In the genomic region with DNA sequence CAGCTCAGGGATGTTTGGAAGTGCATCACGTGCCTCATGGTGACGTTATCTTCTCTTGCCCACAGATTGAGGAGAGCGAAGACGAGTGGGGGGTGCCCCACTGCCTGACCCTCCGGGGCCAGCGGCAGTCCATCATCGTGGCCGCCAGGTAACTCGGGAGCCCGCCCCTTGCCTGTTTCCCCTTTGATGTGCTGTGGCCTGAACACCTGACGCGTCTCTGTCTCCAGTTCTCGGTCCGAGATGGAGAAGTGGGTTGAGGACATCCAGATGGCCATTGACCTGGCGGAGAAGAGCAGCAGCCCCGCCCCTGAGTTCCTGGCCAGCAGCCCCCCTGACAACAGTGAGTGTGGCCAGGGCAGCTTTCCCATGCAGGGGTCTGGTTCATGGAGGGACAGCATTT, we compare ENCODE assay signal across 22 cellular contexts.
"Had no signal": no experiment of that assay in that cellular context is flagged by ENCODE, and none has a peak within 500 bp of the region (broad histone marks: within the 10 kb centered on the region; RNA-seq: fewer than 3 reads in every experiment).

No MANE protein-coding gene starts in this region.

- H3K36me3 ChIP-seq: thoracic aorta, transverse colon had no signal

- DNase-seq: effector CD4-positive, alpha-beta T cell; endodermal cell; foreskin melanocyte; head of caudate nucleus; left colon; left ventricle myocardium superior; mucosa of descending colon; natural killer cell; psoas muscle; retina; spleen; stimulated activated CD4-positive, alpha-beta T cell treated with anti-CD3 and anti-CD28 coated beads, Interleukin-15, amount 100 ng/mL, for 24 hours; stimulated activated CD4-positive, alpha-beta T cell treated with anti-CD3 and anti-CD28 coated beads, Interleukin-1b, Interleukin-23, amount 100 ng/mL, for 48 hours; stimulated activated CD4-positive, alpha-beta T cell treated with anti-CD3 and anti-CD28 coated beads, Interleukin-4, amount 100 ng/mL, for 24 hours; stimulated activated naive B cell treated with anti-CD40 and anti-IgM and Interleukin-4, amounts not matched to agents 10 μg/mL and 1 μg/mL and 100 μg/mL, for 72 hours; stomach; substantia nigra; transverse colon had no signal

- H3K9me3 Mint-ChIP-seq: endodermal cell; natural killer cell; stimulated activated naive B cell treated with anti-CD40 and anti-IgM and Interleukin-4, amounts not matched to agents 10 μg/mL and 1 μg/mL and 100 μg/mL, for 72 hours had no signal

- H3K27me3 ChIP-seq: hepatocyte, spleen, stomach, transverse colon had no signal

- ATAC-seq: left colon; left ventricle myocardium superior; mucosa of descending colon; natural killer cell; psoas muscle; sciatic nerve; stimulated activated naive B cell treated with anti-CD40 and anti-IgM and Interleukin-4, amounts not matched to agents 10 μg/mL and 1 μg/mL and 100 μg/mL, for 72 hours had no signal

- H3K27ac ChIP-seq: coronary artery, hepatocyte, psoas muscle, spleen, stomach, thoracic aorta, transverse colon had no signal

- H3K4me3 Mint-ChIP-seq: endodermal cell; natural killer cell; stimulated activated naive B cell treated with anti-CD40 and anti-IgM and Interleukin-4, amounts not matched to agents 10 μg/mL and 1 μg/mL and 100 μg/mL, for 72 hours had no signal

- H3K36me3 Mint-ChIP-seq: natural killer cell had no signal

- H3K9me3 ChIP-seq: mucosa of descending colon, psoas muscle, spleen, stomach, thoracic aorta, transverse colon had no signal

- H3K4me3 ChIP-seq: coronary artery, hepatocyte, mucosa of descending colon, psoas muscle, spleen, stomach, thoracic aorta, transverse colon had no signal

- H3K27ac Mint-ChIP-seq: endodermal cell; natural killer cell; stimulated activated naive B cell treated with anti-CD40 and anti-IgM and Interleukin-4, amounts not matched to agents 10 μg/mL and 1 μg/mL and 100 μg/mL, for 72 hours had no signal

- H3K4me1 ChIP-seq: transverse colon had no signal
